19 cellular contexts compared by ENCODE assay signal in genomic region chr20:54139188-54139587, GRCh38. TPM values are rescaled to one million over a fixed set of nuclear protein-coding genes. Genes with fewer than 3 reads are reported as not detected.
"Had no signal": no experiment of that assay in that cellular context is flagged by ENCODE, and none has a peak within 500 bp of the region (broad histone marks: within the 10 kb centered on the region; RNA-seq: fewer than 3 reads in every experiment).

No MANE protein-coding gene starts in this region.

- H3K4me1 Mint-ChIP-seq: activated B cell treated with CpG ODN at 0.5 μM for 24 hours; activated naive CD4-positive, alpha-beta T cell treated with anti-CD3 and anti-CD28 coated beads, Interleukin-2, amount 50 U/mL, for 24 hours; central memory CD8-positive, alpha-beta T cell had no signal

- H3K36me3 Mint-ChIP-seq: activated naive CD4-positive, alpha-beta T cell treated with anti-CD3 and anti-CD28 coated beads, Interleukin-2, amount 50 U/mL, for 24 hours; natural killer cell treated with Interleukin-12 subunit alpha and Interleukin-12 subunit beta and Interleukin-15 and Interleukin-18, amount 100 ng/mL, for 72 hours had no signal

- ATAC-seq: activated CD8-positive, alpha-beta T cell treated with anti-CD3 and anti-CD28 coated beads for 36 hours; activated T-cell treated with anti-CD3 and anti-CD28 coated beads, Interleukin-2, amount 50 U/mL, for 4 hours; natural killer cell treated with Interleukin-12 subunit alpha and Interleukin-12 subunit beta and Interleukin-15 and Interleukin-18, amount 100 ng/mL, for 72 hours had no signal

- H3K9me3 Mint-ChIP-seq: activated B cell treated with CpG ODN at 0.5 μM for 24 hours; activated CD8-positive, alpha-beta T cell treated with anti-CD3 and anti-CD28 coated beads for 36 hours; activated naive CD4-positive, alpha-beta T cell treated with anti-CD3 and anti-CD28 coated beads, Interleukin-2, amount 50 U/mL, for 24 hours; activated T-cell treated with anti-CD3 and anti-CD28 coated beads, Interleukin-2, amount 50 U/mL, for 4 hours; central memory CD8-positive, alpha-beta T cell; natural killer cell treated with Interleukin-12 subunit alpha and Interleukin-12 subunit beta and Interleukin-15 and Interleukin-18, amount 100 ng/mL, for 72 hours had no signal

- H3K27me3 Mint-ChIP-seq: central memory CD8-positive, alpha-beta T cell had no signal

- H3K4me3 Mint-ChIP-seq: activated B cell treated with CpG ODN at 0.5 μM for 24 hours; activated CD8-positive, alpha-beta T cell treated with anti-CD3 and anti-CD28 coated beads for 36 hours; activated naive CD4-positive, alpha-beta T cell treated with anti-CD3 and anti-CD28 coated beads, Interleukin-2, amount 50 U/mL, for 24 hours; activated T-cell treated with anti-CD3 and anti-CD28 coated beads, Interleukin-2, amount 50 U/mL, for 4 hours; central memory CD8-positive, alpha-beta T cell; natural killer cell treated with Interleukin-12 subunit alpha and Interleukin-12 subunit beta and Interleukin-15 and Interleukin-18, amount 100 ng/mL, for 72 hours had no signal

- H3K27ac Mint-ChIP-seq: activated B cell treated with CpG ODN at 0.5 μM for 24 hours; activated CD8-positive, alpha-beta T cell treated with anti-CD3 and anti-CD28 coated beads for 36 hours; activated naive CD4-positive, alpha-beta T cell treated with anti-CD3 and anti-CD28 coated beads, Interleukin-2, amount 50 U/mL, for 24 hours; natural killer cell treated with Interleukin-12 subunit alpha and Interleukin-12 subunit beta and Interleukin-15 and Interleukin-18, amount 100 ng/mL, for 72 hours had no signal

- DNase-seq: activated B cell treated with CpG ODN at 0.5 μM for 24 hours; activated CD4-positive, alpha-beta T cell treated with anti-CD3 and anti-CD28 coated beads for 48 hours; activated CD8-positive, alpha-beta T cell treated with anti-CD3 and anti-CD28 coated beads for 36 hours; activated effector memory CD4-positive, alpha-beta T cell treated with anti-CD3 and anti-CD28 coated beads, Interleukin-2, amount 50 U/mL, for 16 hours; activated T-cell treated with anti-CD3 and anti-CD28 coated beads, Interleukin-2, amount 50 U/mL, for 4 hours; adrenal gland; stimulated activated CD4-positive, alpha-beta T cell treated with anti-CD3 and anti-CD28 coated beads, Interleukin-15, amount 100 ng/mL, for 24 hours; stimulated activated CD4-positive, alpha-beta T cell treated with anti-CD3 and anti-CD28 coated beads, Interleukin-4, amount 100 ng/mL, for 24 hours; stimulated activated CD8-positive, alpha-beta memory T cell treated with anti-CD3 and anti-CD28 coated beads, Interleukin-4, amount 100 ng/mL, for 48 hours; stimulated activated naive CD4-positive, alpha-beta T cell treated with Interleukin-2 at 50 U/mL for 16 hours; substantia nigra had no signal

RNA-seq across cellular contexts. Expression of gene CYP24A1, which starts 34.6 kb away (rescaled TPM):
- total RNA-seq: activated B cell treated with CpG ODN at 0.5 μM for 24 hours; activated CD8-positive, alpha-beta T cell treated with anti-CD3 and anti-CD28 coated beads for 36 hours; activated T-cell treated with anti-CD3 and anti-CD28 coated beads, Interleukin-2, amount 50 U/mL, for 4 hours; adrenal gland; esophagus muscularis mucosa; liver; mesenteric fat pad; natural killer cell treated with Interleukin-12 subunit alpha and Interleukin-12 subunit beta and Interleukin-15 and Interleukin-18, amount 100 ng/mL, for 72 hours; posterior vena cava; tibial nerve had no signal
